Comparison of ENCODE assay signal across 8 cellular contexts in the genomic region with DNA sequence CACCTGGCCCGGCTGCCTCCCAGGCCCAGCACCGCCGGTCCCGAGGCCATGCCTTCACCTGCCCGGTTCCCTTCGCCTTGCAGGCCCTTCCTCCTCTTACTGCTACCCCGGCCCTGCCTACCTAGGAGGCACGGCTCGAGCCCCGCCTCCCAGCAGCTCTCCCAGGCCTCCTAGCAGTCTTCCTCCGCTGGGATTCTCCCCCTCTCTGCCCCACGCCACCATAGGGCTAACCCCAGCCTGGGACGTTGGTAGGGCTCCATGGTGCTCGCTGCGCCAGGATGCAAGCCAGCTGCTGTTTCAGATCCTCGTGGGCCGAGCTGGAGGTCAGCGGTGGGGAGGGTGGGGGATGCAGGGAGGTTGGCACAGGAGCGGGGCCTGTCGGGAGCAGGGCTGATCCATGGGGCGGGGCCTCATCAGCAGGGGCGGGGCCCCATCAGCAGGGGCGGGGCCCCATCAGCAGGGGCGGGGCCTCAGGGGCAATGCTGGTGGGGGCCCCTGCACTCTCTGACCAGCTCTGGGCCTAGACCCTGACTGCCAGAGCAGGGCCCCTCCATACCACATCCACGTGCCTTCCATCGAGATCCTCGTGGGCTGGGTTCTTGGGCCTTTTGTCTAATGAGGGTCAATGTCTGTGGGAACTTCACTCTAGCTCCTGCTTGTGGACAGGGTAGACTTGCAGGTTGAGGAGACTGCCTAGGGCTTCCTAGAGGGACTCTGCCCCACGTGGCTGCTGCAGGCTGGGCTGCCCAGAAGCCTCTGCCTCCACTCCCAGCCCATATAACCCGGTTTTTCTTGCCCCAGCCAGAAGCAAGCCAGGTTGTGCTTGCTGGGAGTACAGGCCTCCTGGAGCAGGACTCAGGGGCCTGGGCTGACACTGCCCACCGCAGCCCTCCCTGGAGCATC.
DNase-seq lines count a peak whose midpoint lies in the region; ATAC-seq and TF ChIP-seq lines count a peak whose summit lies in the region.

No MANE protein-coding gene starts in this region.

- H3K4me2 ChIP-seq in SK-N-SH (no peak overlapping the region), parathyroid adenoma (ENCODE audit: low read length) (peak overlapping the region; percentile 75)

- H3K79me2 ChIP-seq in SK-N-SH (ENCODE audit: insufficient read depth): no peaks in the 10 kb centered on the region
- H3K79me2 ChIP-seq in parathyroid adenoma: no peaks in the 10 kb centered on the region

- no peak overlapping the region for H3K27ac ChIP-seq in SK-N-SH (ENCODE audit: low read depth in 2 of 2, low read length in 1 of 2)
- H3K27ac ChIP-seq in parathyroid adenoma: peak overlapping the region; percentile 72

- no peaks in the 10 kb centered on the region for H3K9me3 ChIP-seq in SK-N-SH
- no peaks in the 10 kb centered on the region for H3K9me3 ChIP-seq in parathyroid adenoma (ENCODE audit: control insufficient read depth, low read length)

- ATAC-seq in SK-N-SH treated with all-trans-retinoic acid at 6 μM for 48 hours (no peak), esophagus mucosa (peak; percentile 27)

- H3K4me1 ChIP-seq in SK-N-SH (ENCODE audit: control insufficient read depth in 1 of 2, insufficient read depth in 2 of 2, low read depth in 1 of 2, low read length in 1 of 2): no peaks in the 10 kb centered on the region; a peak in 1 of 4 replicates
- no peaks in the 10 kb centered on the region for H3K4me1 ChIP-seq in parathyroid adenoma

- TF ChIP-seq RAD21 in SK-N-SH (IDR thresholded peaks at IDR 0.05; ENCODE audit: low read length): no peak

- H3K9me2 ChIP-seq in SK-N-SH: no peaks in the 10 kb centered on the region

- DNase-seq in SK-N-SH: peak; percentile 52
- DNase-seq in NCI-H526 (lab: John Stamatoyannopoulos, UW): peak; percentile 17 to 76
- DNase-seq in NCI-H1930 (lab: John Stamatoyannopoulos, UW): no peak
- DNase-seq in NCI-H748 (lab: John Stamatoyannopoulos, UW; ENCODE audit: unreplicated experiment): no peak
- DNase-seq in DMS 273 treated with DMSO at 0.1 percent for 48 hours (lab: John Stamatoyannopoulos, UW): no peak

- no peaks in the 10 kb centered on the region for H4K20me1 ChIP-seq in SK-N-SH (ENCODE audit: insufficient read depth)

- POLR2A ChIA-PET in SK-N-SH (lab: Yijun Ruan, JAX): no interaction called here

- H2AFZ ChIP-seq in SK-N-SH (ENCODE audit: low read depth) (no peak overlapping the region), parathyroid adenoma (peak overlapping the region; percentile 97)

- WGBS in SK-N-SH (ENCODE audit: low lambda C conversion rate): 88% methylated on average over 18 of the region's 30 CpGs

- H3K9ac ChIP-seq in SK-N-SH (no peak overlapping the region), parathyroid adenoma (peak overlapping the region; percentile 37)

- H3K4me3 ChIP-seq in SK-N-SH (ENCODE audit: low read depth in 2 of 2, low read length in 1 of 2) (no peak overlapping the region), parathyroid adenoma (ENCODE audit: low read depth, low read length) (peak overlapping the region; percentile 52)

- H3K36me3 ChIP-seq in SK-N-SH (replicated peaks in 1 of 2; ENCODE audit: control insufficient read depth in 1 of 2, insufficient read depth in 2 of 2, low read length in 1 of 2): no peaks in the 10 kb centered on the region
- H3K36me3 ChIP-seq in parathyroid adenoma (ENCODE audit: control insufficient read depth, insufficient read depth, low read length): no peaks in the 10 kb centered on the region

- no peaks in the 10 kb centered on the region for H3F3A ChIP-seq in SK-N-SH (replicated peaks; ENCODE audit: insufficient read depth)

- no peaks in the 10 kb centered on the region for H3K27me3 ChIP-seq in SK-N-SH (ENCODE audit: insufficient read depth)
- no peaks in the 10 kb centered on the region for H3K27me3 ChIP-seq in parathyroid adenoma (ENCODE audit: control insufficient read depth, insufficient read depth, low read length)

- CTCF ChIA-PET in SK-N-SH (lab: Yijun Ruan, JAX): interaction anchor here (0.6 to 2.7 kb wide), 11 partner anchors 10 to 259 kb away, joined by 3 to 19 read pairs (median 10); no protein-coding TSS in a partner anchor

- TF ChIP-seq CTCF in SK-N-SH (IDR thresholded peaks at IDR 0.05) (no peak), parathyroid adenoma (IDR thresholded peaks at IDR 0.05) (no peak)

- TF ChIP-seq EP300 in SK-N-SH (IDR thresholded peaks at IDR 0.05; ENCODE audit: borderline replicate concordance in 1 of 2, low read depth in 1 of 2, low read length in 1 of 2): no peak

TF ChIP-seq in SK-N-SH, 30 proteins besides CTCF, POLR2A, EP300 and RAD21:
- TF ChIP-seq ELF1 (IDR thresholded peaks at IDR 0.05): no peak
- TF ChIP-seq GATA2 (CRISPR knock-in tag; IDR thresholded peaks at IDR 0.05): no peak
- TF ChIP-seq RXRA (IDR thresholded peaks at IDR 0.05; ENCODE audit: borderline replicate concordance, low read depth): no peak
- TF ChIP-seq MAX (IDR thresholded peaks at IDR 0.05; ENCODE audit: low read depth): no peak
- no peak for TF ChIP-seq NFIC (IDR thresholded peaks at IDR 0.05; ENCODE audit: borderline replicate concordance)
- TF ChIP-seq NRF1 (IDR thresholded peaks at IDR 0.05; ENCODE audit: low read depth, low read length): no peak

TF ChIP-seq in SK-N-SH treated with all-trans-retinoic acid at 6 μM for 48 hours, 23 proteins besides CTCF, POLR2A, EP300 and RAD21:
- no peak for TF ChIP-seq TCF4 (CRISPR knock-in tag; IDR thresholded peaks at IDR 0.05; ENCODE audit: borderline replicate concordance)

Comparison
In these comparisons a context has a peak if more than half of its experiments do, and no peak if none do; other contexts are left out.
1. DNase-seq: peak in SK-N-SH (single experiment) and NCI-H526 (2 of 2); none in NCI-H1930 (0 of 2), NCI-H748 (single experiment) and DMS 273 treated with DMSO at 0.1 percent for 48 hours (single experiment).